1 cellular context compared by ENCODE assay signal in the genomic region with DNA sequence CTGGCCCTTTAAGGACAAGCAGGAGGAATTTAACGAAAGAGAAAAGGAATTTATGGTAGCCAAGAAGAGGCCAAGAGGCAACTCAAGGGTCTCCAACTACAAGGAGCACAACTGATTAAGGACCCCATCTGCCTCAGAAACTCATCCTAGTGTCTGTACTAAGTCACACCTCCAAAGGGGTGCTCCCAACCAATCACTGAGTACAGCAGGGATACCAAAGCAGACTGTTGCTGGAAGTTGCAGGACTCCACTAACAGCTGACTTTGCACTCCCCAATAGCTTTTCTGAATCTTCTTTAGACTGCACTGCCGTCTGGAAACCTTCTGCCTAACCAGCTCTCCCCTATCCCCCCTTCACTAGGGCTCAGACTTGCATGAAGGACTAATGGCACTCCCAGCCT.
A peak's percentile ranks its signal among the peaks of the same experiment; 100 is the strongest.
TF ChIP-seq lines count a peak whose summit lies in the region.

No MANE protein-coding gene starts in this region.

TF ChIP-seq in K562, 482 proteins besides CTCF, POLR2A, EP300 and RAD21 (continued from another document):
- peak; percentile 26 for TF ChIP-seq NFYB (IDR thresholded peaks at IDR 0.05; ENCODE audit: extremely low read depth, insufficient read length)
TF ChIP-seq in K562: peak in this region for 1.
